Comparison of ENCODE assay signal across 6 cellular contexts in the genomic region with DNA sequence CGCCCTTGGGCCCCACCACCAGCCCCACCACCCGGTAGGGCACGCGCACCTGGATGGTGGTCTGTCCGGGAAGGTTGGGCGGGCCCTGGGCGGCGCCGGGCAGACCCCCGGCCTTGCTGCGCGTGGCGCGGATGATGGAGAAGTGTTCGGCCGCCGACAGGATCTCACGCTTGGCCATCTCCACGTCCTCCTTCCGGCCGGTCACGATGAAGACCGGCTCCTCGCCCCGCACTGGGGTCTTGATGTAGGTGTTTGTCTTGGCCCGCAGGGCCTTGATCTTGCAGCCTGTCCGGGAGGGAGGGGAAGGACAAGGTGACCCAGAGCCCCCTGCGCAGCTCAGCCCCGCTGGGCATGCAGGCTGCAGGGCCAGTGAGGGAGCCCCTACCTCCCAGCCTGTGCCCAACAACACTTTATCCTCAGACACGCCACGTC. TPM values are rescaled to one million over a fixed set of nuclear protein-coding genes. Genes with fewer than 3 reads are reported as not detected.
"Had no signal": no experiment of that assay in that cellular context is flagged by ENCODE, and none has a peak within 500 bp of the region (broad histone marks: within the 10 kb centered on the region; RNA-seq: fewer than 3 reads in every experiment).

No MANE protein-coding gene starts in this region.

- H3K4me3 ChIP-seq: GM23338 had no signal

- H3K36me3 Mint-ChIP-seq: IgD-negative memory B cell had no signal

- H3K4me1 Mint-ChIP-seq: GM23338 had no signal

- DNase-seq: H9, HCEC 1CT, KG1 had no signal

- H2AFZ ChIP-seq: GM23338 had no signal

- H3K27ac Mint-ChIP-seq: GM23338, H9, IgD-negative memory B cell had no signal

- H3K9me3 Mint-ChIP-seq: GM23338, H9, IgD-negative memory B cell had no signal

- H3K4me2 ChIP-seq: GM23338 had no signal

- ATAC-seq: GM23338 had no signal

- H3K4me3 Mint-ChIP-seq: GM23338, H9, IgD-negative memory B cell had no signal

RNA-seq across cellular contexts. Expression of a gene that starts 32.8 kb away (rescaled TPM):
- total RNA-seq: HT-29 had no signal
- polyA plus RNA-seq: IgD-negative memory B cell had no signal
